ENCODE assay signal across 8 cellular contexts in the genomic region with DNA sequence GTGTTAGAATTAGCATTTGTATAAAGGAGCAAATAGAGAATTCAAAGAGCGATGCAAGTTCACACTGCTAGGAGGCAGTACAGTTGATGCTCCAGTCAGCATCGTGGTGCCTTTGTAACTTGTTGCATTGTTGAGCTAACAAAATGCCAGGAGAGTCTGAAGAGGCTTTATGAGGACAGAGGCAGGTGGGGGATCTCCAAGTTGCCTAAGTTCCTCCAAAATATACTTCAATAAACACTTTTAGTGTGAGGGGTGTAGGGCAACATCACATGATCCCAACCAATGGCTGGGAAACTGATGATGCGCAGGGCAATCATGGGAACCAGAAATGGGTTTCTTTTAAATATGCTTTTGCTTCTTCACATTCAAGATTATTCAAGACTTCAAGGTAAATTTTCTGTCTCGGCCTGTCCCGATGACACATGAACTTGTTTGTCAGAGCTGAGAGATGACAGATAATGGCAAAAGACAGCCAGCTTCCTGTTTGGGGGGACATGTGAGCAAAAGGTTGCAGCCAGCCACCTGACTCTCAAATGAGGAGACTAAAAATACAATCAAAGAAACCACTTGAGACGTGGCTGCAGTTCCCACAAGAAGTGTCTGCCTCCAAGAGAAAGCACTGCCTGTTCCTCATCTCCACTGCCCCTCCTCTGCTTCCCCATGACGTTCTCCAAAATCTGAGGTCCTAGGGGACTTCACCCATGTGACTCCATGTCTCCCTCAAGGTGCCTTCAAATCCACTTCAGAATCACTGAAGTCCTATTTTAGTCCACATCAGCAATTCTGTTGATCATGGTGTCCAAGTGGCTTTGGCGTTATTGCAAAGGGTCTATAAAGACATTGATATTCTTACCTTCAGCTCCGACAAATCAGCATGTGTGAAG. TPM values are rescaled to one million over a fixed set of nuclear protein-coding genes. Genes with fewer than 3 reads are reported as not detected.
DNase-seq lines count a peak whose midpoint lies in the region; ATAC-seq and TF ChIP-seq lines count a peak whose summit lies in the region.

No MANE protein-coding gene starts in this region.

- H3K14ac ChIP-seq in IMR-90 (replicated peaks; ENCODE audit: low read depth, low read length) = no peak overlapping the region

- in situ Hi-C loops in IMR-90 (cut with MboI; ENCODE audit: low sequenced_read_pairs) = no loop called here
- in situ Hi-C loops in GM23248 (cut with MboI) = no loop called here

- no peak overlapping the region for H2AK5ac ChIP-seq in IMR-90 (ENCODE audit: low read depth, low read length)

- H3K9me3 ChIP-seq in right cardiac atrium (ENCODE audit: control insufficient read depth, low read length) (no peaks in the 10 kb centered on the region), right atrium auricular region (no peaks in the 10 kb centered on the region), IMR-90 (ENCODE audit: control insufficient read depth, insufficient read depth, low read length) (no peaks in the 10 kb centered on the region), parathyroid adenoma (ENCODE audit: control insufficient read depth, low read length) (no peaks in the 10 kb centered on the region), GM23248 (ENCODE audit: low read depth) (no peaks in the 10 kb centered on the region)

- H3K4me2 ChIP-seq in IMR-90 (ENCODE audit: low read depth, low read length) (no peak overlapping the region), parathyroid adenoma (ENCODE audit: low read length) (peak overlapping the region; percentile 20), GM23248 (ENCODE audit: unreplicated experiment) (no peak overlapping the region)

- CTCF ChIA-PET in IMR-90 (lab: Yijun Ruan, JAX) = no interaction called here

- no peak overlapping the region for H2BK15ac ChIP-seq in IMR-90 (ENCODE audit: low read depth, low read length)

- H3K4me1 ChIP-seq in right cardiac atrium (ENCODE audit: control insufficient read depth, insufficient read depth, low read length) (peaks cover 2% of the 10 kb centered on the region), right atrium auricular region (peaks cover 0 to 14% of the 10 kb centered on the region in 2 donors), IMR-90 (ENCODE audit: control insufficient read depth, insufficient read depth, low read length) (no peaks in the 10 kb centered on the region), parathyroid adenoma (no peaks in the 10 kb centered on the region), GM23248 (ENCODE audit: insufficient read depth) (no peaks in the 10 kb centered on the region)

- H3K4me3 ChIP-seq in right cardiac atrium (ENCODE audit: low read length) (no peak overlapping the region), right atrium auricular region (no peak overlapping the region), IMR-90 (ENCODE audit: insufficient read depth, low read depth, low read length) (no peak overlapping the region), parathyroid adenoma (ENCODE audit: low read depth, low read length) (no peak overlapping the region), GM23248 (no peak overlapping the region)

- H4K91ac ChIP-seq in IMR-90 (ENCODE audit: insufficient read depth, low read depth, low read length) = no peak overlapping the region

- H3K9me2 ChIP-seq in GM23248 (ENCODE audit: insufficient read depth) = no peaks in the 10 kb centered on the region

- 63% methylated on average over 9 of the region's 9 CpGs for WGBS in right cardiac atrium
- WGBS in IMR-90 (ENCODE audit: extremely low coverage in 2 of 2, insufficient read length in 1 of 2), 2 experiments = 29% methylated on average over 1 of the region's 9 CpGs; no CpG with 5 or more reads in 1 of the 2 experiments
- 38 to 46% methylated on average over 9 of the region's 9 CpGs for WGBS in GM23248 (ENCODE audit: low coverage in 1 of 2, low lambda C conversion rate in 2 of 2, missing lambda C conversion rate in 2 of 2), 2 experiments

- H2BK5ac ChIP-seq in IMR-90 (ENCODE audit: low read depth, low read length, poor library complexity, severe bottlenecking) = no peak overlapping the region

- dilution Hi-C loops in IMR-90 (cut with HindIII; ENCODE audit: low sequenced_read_pairs, unreplicated experiment) = no loop called here

- no peak overlapping the region for H4K5ac ChIP-seq in IMR-90 (ENCODE audit: low read depth, low read length)

- H3K56ac ChIP-seq in IMR-90 (ENCODE audit: extremely low read depth, insufficient read depth, low read length) = no peak overlapping the region

- no peak overlapping the region for H2AK9ac ChIP-seq in IMR-90 (replicated peaks; ENCODE audit: low read depth, low read length, poor library complexity)

- intact Hi-C loops in right cardiac atrium (cut with DNase I) (no loop called here), IMR-90 (cut with micrococcal nuclease) (no loop called here)

- H4K8ac ChIP-seq in IMR-90 (ENCODE audit: low read depth in 2 of 2, low read length in 2 of 2) = no peak overlapping the region

- POLR2A ChIA-PET in IMR-90 (lab: Charles Lee; ENCODE audit: unreplicated experiment) = no interaction called here

- BruUV-seq in IMR-90 (replicated peaks; lab: Mats Ljungman, UMichigan) = no TSS peak

- H3K23ac ChIP-seq in IMR-90 (ENCODE audit: low read depth, low read length) = no peak overlapping the region

- H3K27ac ChIP-seq in right cardiac atrium (ENCODE audit: low read length) (no peak overlapping the region), right atrium auricular region (no peak overlapping the region), IMR-90 (ENCODE audit: insufficient read depth, low read length) (no peak overlapping the region), parathyroid adenoma (no peak overlapping the region), GM23248 (no peak overlapping the region)

- no peak overlapping the region for H2BK20ac ChIP-seq in IMR-90 (ENCODE audit: low read depth, low read length)

- no peaks in the 10 kb centered on the region for H3K27me3 ChIP-seq in right cardiac atrium (ENCODE audit: control insufficient read depth, insufficient read depth)
- H3K27me3 ChIP-seq in right atrium auricular region = no peaks in the 10 kb centered on the region
- peaks cover 35% of the 10 kb centered on the region for H3K27me3 ChIP-seq in IMR-90 (ENCODE audit: control insufficient read depth, insufficient read depth, low read length)
- H3K27me3 ChIP-seq in parathyroid adenoma (ENCODE audit: control insufficient read depth, insufficient read depth, low read length) = no peaks in the 10 kb centered on the region
- H3K27me3 ChIP-seq in GM23248 (replicated peaks; ENCODE audit: insufficient read depth) = peaks cover 43% of the 10 kb centered on the region; the same call in 1 of the 2 replicates

- H2BK120ac ChIP-seq in IMR-90 (ENCODE audit: low read depth, low read length) = no peak overlapping the region

- ATAC-seq in right cardiac atrium = peak; percentile 26 to 43
- no peak for ATAC-seq in IMR-90 (ENCODE audit: low read depth)

- no peaks in the 10 kb centered on the region for H3K36me3 ChIP-seq in right atrium auricular region
- no peaks in the 10 kb centered on the region for H3K36me3 ChIP-seq in IMR-90 (ENCODE audit: control insufficient read depth, insufficient read depth, low read length)
- no peaks in the 10 kb centered on the region for H3K36me3 ChIP-seq in parathyroid adenoma (ENCODE audit: control insufficient read depth, insufficient read depth, low read length)
- no peaks in the 10 kb centered on the region for H3K36me3 ChIP-seq in GM23248 (ENCODE audit: low read depth)

- no peak for TF ChIP-seq RAD21 in IMR-90 (IDR thresholded peaks at IDR 0.05; ENCODE audit: low read length)

- no peaks in the 10 kb centered on the region for H4K20me1 ChIP-seq in IMR-90 (ENCODE audit: insufficient read depth, low read length)
- no peaks in the 10 kb centered on the region for H4K20me1 ChIP-seq in GM23248 (ENCODE audit: insufficient read depth)

- no peak overlapping the region for H2AFZ ChIP-seq in IMR-90 (replicated peaks; ENCODE audit: low read length, poor library complexity)
- no peak overlapping the region for H2AFZ ChIP-seq in parathyroid adenoma
- no peak overlapping the region for H2AFZ ChIP-seq in GM23248

- no peak for TF ChIP-seq CTCF in right atrium auricular region (IDR thresholded peaks at IDR 0.05)
- TF ChIP-seq CTCF in IMR-90 (conservative IDR thresholded peaks at IDR 0.05; ENCODE audit: low read depth, low read length) = no peak
- no peak for TF ChIP-seq CTCF in parathyroid adenoma (IDR thresholded peaks at IDR 0.05)

- H3F3A ChIP-seq in GM23248 (ENCODE audit: insufficient read depth) = no peaks in the 10 kb centered on the region

- no peak overlapping the region for H3K18ac ChIP-seq in IMR-90 (ENCODE audit: low read depth, low read length)

- H3K79me1 ChIP-seq in IMR-90 (ENCODE audit: low read depth in 1 of 2, low read length in 2 of 2) = no peaks in the 10 kb centered on the region

- no peak for TF ChIP-seq POLR2A in IMR-90 (IDR thresholded peaks at IDR 0.05; ENCODE audit: low read depth, low read length)

- no peaks in the 10 kb centered on the region for H3K9me1 ChIP-seq in IMR-90 (ENCODE audit: insufficient read depth, low read length)

- H3K9ac ChIP-seq in IMR-90 (ENCODE audit: low read depth, low read length) (no peak overlapping the region), parathyroid adenoma (no peak overlapping the region), GM23248 (no peak overlapping the region)

- no peak overlapping the region for H3K4ac ChIP-seq in IMR-90 (ENCODE audit: low read depth, low read length)

- no peak for DNase-seq in right cardiac atrium
- no peak for DNase-seq in right atrium auricular region (ENCODE audit: low spot score)
- no peak for DNase-seq in IMR-90
- peak; percentile 42 for DNase-seq in activated T-cell treated with anti-CD3 and anti-CD28 coated beads for 1 hour (ENCODE audit: low read depth)
- DNase-seq in epidermal melanocyte (ENCODE audit: insufficient read length, low spot score) = no peak
- DNase-seq in COLO668 (lab: John Stamatoyannopoulos, UW; ENCODE audit: unreplicated experiment) = no peak
- DNase-seq in GM23248 = no peak

- H3K79me2 ChIP-seq in parathyroid adenoma (no peaks in the 10 kb centered on the region), GM23248 (ENCODE audit: insufficient read depth) (no peaks in the 10 kb centered on the region)

TF ChIP-seq in IMR-90, 13 proteins besides CTCF, POLR2A, EP300 and RAD21:
- TF ChIP-seq MAFK (IDR thresholded peaks at IDR 0.05; ENCODE audit: low read depth, low read length) = peak; percentile 26; the same call in 1 of the 2 replicates
- TF ChIP-seq MXI1 (IDR thresholded peaks at IDR 0.05; ENCODE audit: borderline replicate concordance, low read depth, low read length) = no peak

RNA-seq across cellular contexts. Expression of gene KLHL6, which starts 39.3 kb away (rescaled TPM):
- total RNA-seq in right cardiac atrium (1 to 10 TPM; 1.2 to 1.7 (median 1.5) TPM), right atrium auricular region (1 to 10 TPM in 1 of 2 donors, under 1 TPM in 1; 0.41 to 1.4 TPM), IMR-90 (2012; rRNA removed) (not detected in 2 replicates)
- polyA plus RNA-seq in right cardiac atrium (1.1 TPM), IMR-90 (2012; rRNA removed) (not detected in 2 replicates), GM23248 (2016; fragmentation: Nextera tagmentation; extraction: Ambion mirVana) (not detected in 2 replicates)
- polyA plus RNA-seq in IMR-90 (2012; cell fraction: cytosol; rRNA removed) = not detected in 2 replicates
- not detected in 2 replicates for polyA plus RNA-seq in IMR-90 (2012; cell fraction: nucleus; rRNA removed; ENCODE audit: low replicate concordance)
- total RNA-seq in GM23248 (2014; rRNA removed; shearing (Covaris generic)) = not detected in 2 replicates
